Comparison of ENCODE assay signal across 8 cellular contexts in the genomic region with DNA sequence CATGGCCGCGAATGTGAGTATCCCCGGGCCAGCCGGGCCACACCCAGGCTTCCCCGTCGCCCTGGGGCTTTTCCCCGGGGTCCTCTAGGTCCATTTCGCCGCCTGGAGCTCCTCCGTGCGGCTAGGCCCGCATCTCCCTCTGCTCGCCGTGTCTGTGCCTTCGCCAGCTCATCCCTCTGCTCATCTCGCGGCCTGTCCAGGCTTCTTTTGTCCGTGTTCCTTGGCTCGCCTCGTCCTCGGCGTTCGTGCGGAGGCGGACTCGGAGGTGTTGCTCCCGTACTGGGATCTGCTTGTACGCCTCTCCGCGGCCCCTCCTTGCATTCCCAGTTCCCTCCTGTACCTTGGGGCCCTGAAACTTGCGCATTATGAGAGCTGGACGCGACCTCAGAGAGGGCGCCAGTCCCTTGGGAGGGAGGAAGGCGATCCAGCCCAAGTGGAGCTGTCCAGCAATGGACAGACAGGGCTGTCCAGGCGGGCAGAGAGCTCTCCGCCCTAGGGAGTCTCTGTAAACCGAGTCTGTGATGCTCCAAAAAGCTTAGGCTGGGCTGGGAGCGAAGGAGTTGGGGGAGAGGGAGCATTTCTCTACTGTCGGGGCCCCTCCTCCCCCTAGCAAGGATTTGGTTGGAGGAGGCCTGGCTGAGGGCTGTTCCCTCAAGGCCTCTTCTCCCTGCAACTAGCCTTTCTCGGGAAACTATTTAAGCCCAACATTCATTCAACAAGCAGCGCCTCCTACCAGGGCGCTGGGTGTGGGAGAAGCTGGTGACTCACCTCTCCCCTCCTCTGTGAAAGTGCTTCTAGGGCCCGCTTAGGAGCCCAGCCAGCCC. TPM values are rescaled to one million over a fixed set of nuclear protein-coding genes. Genes with fewer than 3 reads are reported as not detected.
DNase-seq lines count a peak whose midpoint lies in the region; ATAC-seq and TF ChIP-seq lines count a peak whose summit lies in the region.

No MANE protein-coding gene starts in this region.

- peak in 2 of 9 donors; percentile 19 to 21 for TF ChIP-seq CTCF in heart right ventricle (IDR thresholded peaks at IDR 0.05)
- TF ChIP-seq CTCF in uterus (IDR thresholded peaks at IDR 0.05), result peak in 1 of 4 experiments; percentile 12

- H3K9me3 Mint-ChIP-seq in activated naive CD8-positive, alpha-beta T cell (ENCODE audit: low read depth), result no peaks in the 10 kb centered on the region

- H3K4me2 ChIP-seq in BLaER1, result peak overlapping the region; percentile 90

- H3K27ac Mint-ChIP-seq in activated naive CD8-positive, alpha-beta T cell, result peak overlapping the region; percentile 84

- no peak for TF ChIP-seq POLR2A in uterus (IDR thresholded peaks at IDR 0.05)

- peak; percentile 94 for DNase-seq in SIG-M5 treated with dmso at 0.1 percent for 504 hours (lab: John Stamatoyannopoulos, UW; ENCODE audit: unreplicated experiment)
- peak; percentile 52 to 58 for DNase-seq in heart right ventricle
- peak; percentile 37 for DNase-seq in pons (ENCODE audit: low spot score)
- DNase-seq in uterus, result peak; percentile 73 to 81

- H3K36me3 Mint-ChIP-seq in activated naive CD8-positive, alpha-beta T cell, result peaks cover 25% of the 10 kb centered on the region

- peaks cover 54% of the 10 kb centered on the region for H3K4me1 Mint-ChIP-seq in activated naive CD8-positive, alpha-beta T cell (ENCODE audit: low read depth)

- H3K9me3 ChIP-seq in BLaER1, result no peaks in the 10 kb centered on the region
- no peaks in the 10 kb centered on the region for H3K9me3 ChIP-seq in heart right ventricle
- H3K9me3 ChIP-seq in uterus, result no peaks in the 10 kb centered on the region

- peak overlapping the region; percentile 93 for H3K27ac ChIP-seq in BLaER1
- H3K27ac ChIP-seq in heart right ventricle, result peak overlapping the region; percentile 78 to 97 (median 93)
- peak overlapping the region; percentile 87 to 95 for H3K27ac ChIP-seq in uterus

- peaks cover 33% of the 10 kb centered on the region for H3K4me1 ChIP-seq in BLaER1
- H3K4me1 ChIP-seq in heart right ventricle, result peaks cover 7 to 47% (median 41%) of the 10 kb centered on the region in 9 donors
- peaks cover 16 to 23% of the 10 kb centered on the region in 2 donors for H3K4me1 ChIP-seq in uterus

- H3K4me3 ChIP-seq in BLaER1 (peak overlapping the region; percentile 90), heart right ventricle (peak overlapping the region; percentile 68 to 98 (median 81)), uterus (peak overlapping the region; percentile 72 to 84)

- H3K27me3 ChIP-seq in BLaER1, result no peaks in the 10 kb centered on the region
- H3K27me3 ChIP-seq in heart right ventricle, result no peaks in the 10 kb centered on the region
- no peaks in the 10 kb centered on the region for H3K27me3 ChIP-seq in uterus

- peak overlapping the region; percentile 90 for H3K9ac ChIP-seq in BLaER1

- H4K20me1 ChIP-seq in BLaER1, result peaks cover 48% of the 10 kb centered on the region

- intact Hi-C loops in heart right ventricle (cut with DNase I), result loop anchor here in 8 of 10 donors (1.0 to 10.0 kb wide), 6 partner anchors 18 to 471 kb away; a partner anchor contains a TSS
- intact Hi-C loops in uterus (cut with DNase I; ENCODE audit: low total_unique reads), result loop anchor here (10.0 kb wide), 1 partner anchor 49 kb away; a partner anchor contains a TSS

- peak overlapping the region; percentile 97 for H3K4me3 Mint-ChIP-seq in activated naive CD8-positive, alpha-beta T cell

- H3K27me3 Mint-ChIP-seq in activated naive CD8-positive, alpha-beta T cell, result no peaks in the 10 kb centered on the region

- ATAC-seq in GM19395 (IDR thresholded peaks at IDR 0.05; ENCODE audit: unreplicated experiment) (peak; percentile 38), HG03520 (IDR thresholded peaks at IDR 0.05; ENCODE audit: unreplicated experiment) (peak; percentile 14), heart right ventricle (peak; percentile 13 to 83 (median 66))

- 0% methylated on average over 44 of the region's 44 CpGs for WGBS in heart right ventricle, 2 donors

- peaks cover 58% of the 10 kb centered on the region for H3K36me3 ChIP-seq in BLaER1
- H3K36me3 ChIP-seq in heart right ventricle, result peaks cover 0 to 50% (median 16%) of the 10 kb centered on the region in 9 donors
- no peaks in the 10 kb centered on the region for H3K36me3 ChIP-seq in uterus

RNA-seq across cellular contexts. Expression of a gene that starts 0.6 kb away (rescaled TPM):
- total RNA-seq in heart right ventricle (10 to 100 TPM; 23.9 to 47.4 (median 37.2) TPM), uterus (100 to 1,000 TPM in 2 of 4 donors, 10 to 100 TPM in 2; 93.5 to 114 (median 102) TPM)
- polyA plus RNA-seq in heart right ventricle, result 10 to 100 TPM; 38.0 to 98.0 TPM

RNA-seq across cellular contexts. Expression of a gene that starts 0.7 kb away (rescaled TPM):
- 10 to 100 TPM; 18.0 to 37.2 (median 28.0) TPM for total RNA-seq in heart right ventricle
- 10 to 100 TPM; 20.1 to 23.8 TPM for polyA plus RNA-seq in heart right ventricle
- 10 to 100 TPM in 1 of 4 donors, 1 to 10 TPM in 3; 6.2 to 12.0 (median 7.8) TPM for total RNA-seq in uterus

RNA-seq across cellular contexts. Expression of a gene that starts 53.0 kb away (rescaled TPM):
- total RNA-seq in heart right ventricle (10 to 100 TPM in 5 of 10 donors, 1 to 10 TPM in 5; 8.5 to 15.8 (median 11.3) TPM), uterus (10 to 100 TPM; 15.3 to 85.8 (median 48.5) TPM)
- 1 to 10 TPM; 7.3 to 9.7 TPM for polyA plus RNA-seq in heart right ventricle

RNA-seq across cellular contexts. Expression of a gene that starts 53.2 kb away (rescaled TPM):
- 10 to 100 TPM; 12.4 to 18.0 (median 15.2) TPM for total RNA-seq in heart right ventricle
- 10 to 100 TPM in 1 of 2 donors, 1 to 10 TPM in 1; 5.6 to 16.1 TPM for polyA plus RNA-seq in heart right ventricle
- 10 to 100 TPM in 3 of 4 donors, 1 to 10 TPM in 1; 10.0 to 14.1 (median 11.9) TPM for total RNA-seq in uterus

Comparison
In these comparisons a context has a peak if more than half of its experiments do, and no peak if none do; other contexts are left out.
1. Peak in every context shown above with its lines: DNase-seq, ATAC-seq, H3K4me3 ChIP-seq and H3K27ac ChIP-seq.
2. ATAC-seq: peak in every context shown above with its lines; median percentile 66 in heart right ventricle; 38 in GM19395; 14 in HG03520.
3. DNase-seq: peak in every context shown above with its lines; median percentile 94 in SIG-M5 treated with dmso at 0.1 percent for 504 hours; 77 in uterus; 55 in heart right ventricle; 37 in pons.